ENCODE assay signal across 25 cellular contexts in genomic region chr5:118603278-118603677, GRCh38.
"Had no signal": no experiment of that assay in that cellular context is flagged by ENCODE, and none has a peak within 500 bp of the region (broad histone marks: within the 10 kb centered on the region; RNA-seq: fewer than 3 reads in every experiment).

No MANE protein-coding gene starts in this region.

- H3K27ac Mint-ChIP-seq: dendritic cell treated with granulocyte-macrophage colony-stimulating factor and Interleukin-4, amounts not matched to agents 40 ng/mL and 50 ng/mL, for 4 days; effector memory CD8-positive, alpha-beta T cell; endodermal cell had no signal

- H3K36me3 ChIP-seq: colonic mucosa, esophagus muscularis mucosa, esophagus squamous epithelium, gastrocnemius medialis, gastroesophageal sphincter, heart left ventricle, heart right ventricle had no signal

- ATAC-seq: effector memory CD8-positive, alpha-beta T cell; esophagus mucosa; foreskin keratinocyte; gastrocnemius medialis; gastroesophageal sphincter; heart left ventricle; heart right ventricle had no signal

- H3K4me1 ChIP-seq: colonic mucosa, esophagus muscularis mucosa, esophagus squamous epithelium, foreskin keratinocyte, gastrocnemius medialis, gastroesophageal sphincter, heart left ventricle, heart right ventricle had no signal

- H3K9me3 Mint-ChIP-seq: dendritic cell treated with granulocyte-macrophage colony-stimulating factor and Interleukin-4, amounts not matched to agents 40 ng/mL and 50 ng/mL, for 4 days; endodermal cell had no signal

- H3K4me3 Mint-ChIP-seq: dendritic cell treated with granulocyte-macrophage colony-stimulating factor and Interleukin-4, amounts not matched to agents 40 ng/mL and 50 ng/mL, for 4 days; effector memory CD8-positive, alpha-beta T cell; endodermal cell had no signal

- H3K27me3 Mint-ChIP-seq: dendritic cell treated with granulocyte-macrophage colony-stimulating factor and Interleukin-4, amounts not matched to agents 40 ng/mL and 50 ng/mL, for 4 days; effector memory CD8-positive, alpha-beta T cell had no signal

- H3K27me3 ChIP-seq: colonic mucosa, dorsolateral prefrontal cortex, esophagus muscularis mucosa, esophagus squamous epithelium, foreskin keratinocyte, gastrocnemius medialis, gastroesophageal sphincter, heart left ventricle, heart right ventricle had no signal

- H3K4me3 ChIP-seq: colonic mucosa, coronary artery, dorsolateral prefrontal cortex, esophagus muscularis mucosa, esophagus squamous epithelium, gastrocnemius medialis, gastroesophageal sphincter, heart left ventricle, heart right ventricle had no signal

- DNase-seq: colonic mucosa; cortex of kidney; dermis blood vessel endothelial cell; dorsolateral prefrontal cortex; effector CD4-positive, alpha-beta T cell; effector CD8-positive, alpha-beta T cell; effector memory CD4-positive, alpha-beta T cell; effector memory CD8-positive, alpha-beta T cell; endodermal cell; erythroblast; esophagus squamous epithelium; foreskin fibroblast; foreskin keratinocyte; foreskin melanocyte; gastrocnemius medialis; glutamatergic neuron; head of caudate nucleus; heart left ventricle; heart right ventricle had no signal

- H3K27ac ChIP-seq: colonic mucosa, coronary artery, dorsolateral prefrontal cortex, epithelial cell of prostate, esophagus muscularis mucosa, esophagus squamous epithelium, foreskin keratinocyte, gastrocnemius medialis, gastroesophageal sphincter, heart left ventricle, heart right ventricle had no signal

- H3K4me1 Mint-ChIP-seq: endodermal cell had no signal

- H3K9me3 ChIP-seq: colonic mucosa, esophagus muscularis mucosa, esophagus squamous epithelium, gastrocnemius medialis, gastroesophageal sphincter, heart right ventricle had no signal
